ENCODE assay signal across 8 cellular contexts in the genomic region with DNA sequence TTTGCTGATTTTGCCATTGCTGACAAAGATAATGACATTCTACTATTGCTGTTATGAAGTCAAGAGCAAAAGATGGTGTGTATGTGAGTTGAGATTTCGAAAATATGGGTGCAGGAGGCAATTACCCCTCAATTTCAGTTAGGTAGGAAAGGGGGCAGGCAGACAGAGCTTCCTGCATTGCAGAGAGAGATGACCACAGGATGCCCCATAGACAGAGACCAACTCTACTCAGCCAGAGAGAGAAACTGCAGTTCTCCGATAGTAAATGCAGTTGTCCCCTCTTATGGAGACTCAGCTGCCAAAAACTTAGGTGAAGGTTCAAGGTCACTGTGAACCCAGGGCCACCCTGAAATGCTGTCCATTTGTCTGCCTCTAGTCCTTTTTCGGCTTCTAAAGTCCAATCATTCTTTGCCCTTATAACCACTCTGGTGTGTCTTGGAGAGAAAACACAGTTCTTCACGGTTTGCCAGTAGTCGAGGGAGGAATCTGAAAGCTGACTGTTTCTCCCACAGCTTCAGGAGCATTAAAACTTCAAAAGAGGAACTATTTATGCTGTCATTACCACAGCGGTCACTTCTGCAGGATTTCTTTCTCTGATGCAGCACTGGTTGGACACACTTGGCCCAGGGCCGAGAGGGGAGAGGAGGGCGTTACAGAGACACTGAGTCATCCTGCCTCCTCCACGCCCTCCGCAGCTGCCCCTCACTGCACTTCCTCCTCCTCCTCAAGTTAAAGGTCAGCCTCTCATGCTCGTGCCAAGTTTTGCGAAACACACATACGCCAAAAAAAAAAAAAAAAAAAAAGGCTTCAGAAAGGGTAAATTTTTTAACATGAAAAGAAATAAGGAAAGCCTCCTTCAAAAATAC.
DNase-seq lines count a peak whose midpoint lies in the region; ATAC-seq lines count a peak whose summit lies in the region.

No MANE protein-coding gene starts in this region.

- no peaks in the 10 kb centered on the region for H3K36me3 ChIP-seq in CD8-positive, alpha-beta memory T cell (ENCODE audit: insufficient read depth, low read length)
- H3K36me3 ChIP-seq in duodenal mucosa (ENCODE audit: control insufficient read depth in 1 of 2, insufficient read depth in 2 of 2, low read length in 2 of 2), result no peaks in the 10 kb centered on the region

- peaks cover 9% of the 10 kb centered on the region for H3K4me1 ChIP-seq in CD8-positive, alpha-beta memory T cell (ENCODE audit: insufficient read depth, low read length)
- H3K4me1 ChIP-seq in duodenal mucosa (ENCODE audit: control insufficient read depth in 1 of 2, insufficient read depth in 2 of 2, low read length in 2 of 2), result peaks cover 20 to 29% of the 10 kb centered on the region in 2 donors

- H3K27me3 Mint-ChIP-seq in CD8-positive, alpha-beta memory T cell, result peaks cover 0 to 6% of the 10 kb centered on the region in 2 donors
- H3K27me3 Mint-ChIP-seq in stimulated activated naive CD8-positive, alpha-beta T cell treated with anti-CD3 and anti-CD28 coated beads, Interleukin-15, amount 100 ng/mL, for 72 hours, result no peaks in the 10 kb centered on the region

- no peak overlapping the region for H3K27ac ChIP-seq in CD8-positive, alpha-beta memory T cell (ENCODE audit: low read depth, low read length)
- no peak overlapping the region for H3K27ac ChIP-seq in duodenal mucosa (ENCODE audit: low read depth, low read length)

- H3K27ac Mint-ChIP-seq in CD8-positive, alpha-beta memory T cell, result peak overlapping the region in 4 of 8 donors; percentile 13 to 30 (median 26)
- peak overlapping the region in 1 of 2 donors; percentile 35 for H3K27ac Mint-ChIP-seq in stimulated activated naive CD8-positive, alpha-beta T cell treated with anti-CD3 and anti-CD28 coated beads, Interleukin-15, amount 100 ng/mL, for 72 hours

- H3K4me3 Mint-ChIP-seq in CD8-positive, alpha-beta memory T cell, result peak overlapping the region in 4 of 7 donors; percentile 30 to 47 (median 42)
- H3K4me3 Mint-ChIP-seq in stimulated activated naive CD8-positive, alpha-beta T cell treated with anti-CD3 and anti-CD28 coated beads, Interleukin-15, amount 100 ng/mL, for 72 hours, result peak overlapping the region; percentile 44 to 66

- H3K9me3 ChIP-seq in CD8-positive, alpha-beta memory T cell (ENCODE audit: low read length), result no peaks in the 10 kb centered on the region
- H3K9me3 ChIP-seq in duodenal mucosa (ENCODE audit: control insufficient read depth in 1 of 2, low read length in 2 of 2), result no peaks in the 10 kb centered on the region

- CTCF ChIA-PET in CD8-positive, alpha-beta memory T cell (lab: Charles Lee), result no interaction called here

- peak overlapping the region; percentile 16 to 21 for H3K9ac ChIP-seq in duodenal mucosa (ENCODE audit: low read depth in 1 of 2, low read length in 2 of 2)

- H3K27me3 ChIP-seq in CD8-positive, alpha-beta memory T cell (ENCODE audit: insufficient read depth, low read length, poor library complexity, severe bottlenecking), result no peaks in the 10 kb centered on the region
- no peaks in the 10 kb centered on the region for H3K27me3 ChIP-seq in duodenal mucosa (ENCODE audit: control insufficient read depth in 1 of 2, insufficient read depth in 2 of 2, low read length in 2 of 2)

- ATAC-seq in GM19455 (IDR thresholded peaks at IDR 0.05; ENCODE audit: unreplicated experiment) (peak; percentile 71), HG03460 (IDR thresholded peaks at IDR 0.05; ENCODE audit: unreplicated experiment) (peak; percentile 95)
- ATAC-seq in stimulated activated naive CD8-positive, alpha-beta T cell treated with anti-CD3 and anti-CD28 coated beads, Interleukin-15, amount 100 ng/mL, for 72 hours, result peak; percentile 95

- peaks cover 12 to 26% (median 19%) of the 10 kb centered on the region in 3 donors for H3K4me1 Mint-ChIP-seq in CD8-positive, alpha-beta memory T cell
- H3K4me1 Mint-ChIP-seq in stimulated activated naive CD8-positive, alpha-beta T cell treated with anti-CD3 and anti-CD28 coated beads, Interleukin-15, amount 100 ng/mL, for 72 hours, result peaks cover 34% of the 10 kb centered on the region

- H3K36me3 Mint-ChIP-seq in CD8-positive, alpha-beta memory T cell, result no peaks in the 10 kb centered on the region

- POLR2A ChIA-PET in CD8-positive, alpha-beta memory T cell (lab: Charles Lee), result no interaction called here

- DNase-seq in CD8-positive, alpha-beta memory T cell, result no peak
- peak; percentile 99 for DNase-seq in SKM-1 treated with dmso at 0.1 percent for 144 hours (lab: John Stamatoyannopoulos, UW; ENCODE audit: unreplicated experiment)
- DNase-seq in mesenteric fat pad (ENCODE audit: low spot score), result peak; percentile 95
- peak; percentile 35 to 58 for DNase-seq in stimulated activated naive CD8-positive, alpha-beta T cell treated with anti-CD3 and anti-CD28 coated beads, Interleukin-15, amount 100 ng/mL, for 72 hours
- DNase-seq in NCI-H2081 treated with DMSO at 0.1 percent for 48 hours (lab: John Stamatoyannopoulos, UW), result no peak

- no peak overlapping the region for H3K4me3 ChIP-seq in CD8-positive, alpha-beta memory T cell (ENCODE audit: low read length)
- peak overlapping the region; percentile 29 to 37 for H3K4me3 ChIP-seq in duodenal mucosa (ENCODE audit: low read depth in 1 of 2, low read length in 2 of 2)

- no peaks in the 10 kb centered on the region for H3K9me3 Mint-ChIP-seq in CD8-positive, alpha-beta memory T cell
- H3K9me3 Mint-ChIP-seq in stimulated activated naive CD8-positive, alpha-beta T cell treated with anti-CD3 and anti-CD28 coated beads, Interleukin-15, amount 100 ng/mL, for 72 hours, result no peaks in the 10 kb centered on the region

Comparison
In these comparisons a context has a peak if more than half of its experiments do, and no peak if none do; other contexts are left out.
1. DNase-seq: peak in SKM-1 treated with dmso at 0.1 percent for 144 hours (single experiment), mesenteric fat pad (single experiment) and stimulated activated naive CD8-positive, alpha-beta T cell treated with anti-CD3 and anti-CD28 coated beads, Interleukin-15, amount 100 ng/mL, for 72 hours (2 of 2); none in CD8-positive, alpha-beta memory T cell (0 of 5) and NCI-H2081 treated with DMSO at 0.1 percent for 48 hours (single experiment).
2. Peak in every context shown above with its lines, with median percentiles within 50 percentile points of each other: ATAC-seq.